Comparison of ENCODE assay signal across 8 cellular contexts in genomic region chr1:75725256-75725655, GRCh38. TPM values are rescaled to one million over a fixed set of nuclear protein-coding genes. Genes with fewer than 3 reads are reported as not detected.
DNase-seq lines count a peak whose midpoint lies in the region; ATAC-seq and TF ChIP-seq lines count a peak whose summit lies in the region.

No MANE protein-coding gene starts in this region.

- H3K27me3 Mint-ChIP-seq in activated CD4-positive, alpha-beta T cell treated with anti-CD3 and anti-CD28 coated beads for 36 hours: no peaks in the 10 kb centered on the region
- H3K27me3 Mint-ChIP-seq in activated CD8-positive, alpha-beta T cell treated with anti-CD3 and anti-CD28 coated beads for 36 hours: no peaks in the 10 kb centered on the region

- no peak for TF ChIP-seq CTCF in activated CD8-positive, alpha-beta T cell treated with anti-CD3 and anti-CD28 coated beads for 36 hours (IDR thresholded peaks at IDR 0.05)
- TF ChIP-seq CTCF in hepatocyte (IDR thresholded peaks at IDR 0.05; ENCODE audit: poor library complexity) (no peak), spleen (IDR thresholded peaks at IDR 0.05 in 8 of 11, conservative IDR thresholded peaks at IDR 0.05 in 3 of 11) (no peak)

- H3K4me3 ChIP-seq in hepatocyte (peak overlapping the region; percentile 87), spleen (peak overlapping the region; percentile 65 to 82 (median 70))

- H3K4me2 ChIP-seq in hepatocyte: peak overlapping the region; percentile 79

- no peak for TF ChIP-seq POLR2A in spleen (IDR thresholded peaks at IDR 0.05)

- H3K36me3 ChIP-seq in hepatocyte (replicated peaks; ENCODE audit: insufficient read depth, low read depth) (no peaks in the 10 kb centered on the region), spleen (peaks cover 0 to 5% (median 0%) of the 10 kb centered on the region in 6 donors)

- H3K27me3 ChIP-seq in hepatocyte: no peaks in the 10 kb centered on the region
- H3K27me3 ChIP-seq in spleen (replicated peaks in 1 of 7): no peaks in the 10 kb centered on the region

- peaks cover 2% of the 10 kb centered on the region for H3K36me3 Mint-ChIP-seq in activated CD4-positive, alpha-beta T cell treated with anti-CD3 and anti-CD28 coated beads for 36 hours (ENCODE audit: low read depth)
- H3K36me3 Mint-ChIP-seq in activated CD8-positive, alpha-beta T cell treated with anti-CD3 and anti-CD28 coated beads for 36 hours (ENCODE audit: low read depth): peaks cover 14% of the 10 kb centered on the region

- WGBS in hepatocyte (ENCODE audit: low lambda C conversion rate, missing lambda C conversion rate): 6% methylated on average over 1 of the region's 1 CpG
- WGBS in spleen, 5 donors: 3 to 14% (median 4%) methylated on average over 1 of the region's 1 CpG

- H3K27ac ChIP-seq in hepatocyte (peak overlapping the region; percentile 95), spleen (peak overlapping the region; percentile 87 to 96 (median 92))

- H3K9me3 Mint-ChIP-seq in activated CD4-positive, alpha-beta T cell treated with anti-CD3 and anti-CD28 coated beads for 36 hours (ENCODE audit: low read depth): no peaks in the 10 kb centered on the region
- no peaks in the 10 kb centered on the region for H3K9me3 Mint-ChIP-seq in activated CD8-positive, alpha-beta T cell treated with anti-CD3 and anti-CD28 coated beads for 36 hours

- CTCF ChIA-PET in activated CD4-positive, alpha-beta T cell treated with anti-CD3 and anti-CD28 coated beads for 36 hours (lab: Charles Lee): no interaction called here
- CTCF ChIA-PET in activated CD8-positive, alpha-beta T cell treated with anti-CD3 and anti-CD28 coated beads for 36 hours (lab: Charles Lee): no interaction called here

- H3K4me3 Mint-ChIP-seq in activated CD4-positive, alpha-beta T cell treated with anti-CD3 and anti-CD28 coated beads for 36 hours: peak overlapping the region; percentile 98
- peak overlapping the region; percentile 100 for H3K4me3 Mint-ChIP-seq in activated CD8-positive, alpha-beta T cell treated with anti-CD3 and anti-CD28 coated beads for 36 hours

- H3K9me2 ChIP-seq in hepatocyte (replicated peaks; ENCODE audit: insufficient read depth): no peaks in the 10 kb centered on the region

- POLR2A ChIA-PET in activated CD4-positive, alpha-beta T cell treated with anti-CD3 and anti-CD28 coated beads for 36 hours (lab: Charles Lee): no interaction called here
- POLR2A ChIA-PET in activated CD8-positive, alpha-beta T cell treated with anti-CD3 and anti-CD28 coated beads for 36 hours (lab: Charles Lee): interaction anchor here (0.7 to 0.9 kb wide), 2 partner anchors 60 to 62 kb away, joined by 3 read pairs; partner anchors contain the start of gene RABGGTB

- peaks cover 40% of the 10 kb centered on the region for H3K4me1 Mint-ChIP-seq in activated CD4-positive, alpha-beta T cell treated with anti-CD3 and anti-CD28 coated beads for 36 hours
- peaks cover 42% of the 10 kb centered on the region for H3K4me1 Mint-ChIP-seq in activated CD8-positive, alpha-beta T cell treated with anti-CD3 and anti-CD28 coated beads for 36 hours (ENCODE audit: low read depth)

- peaks cover 5% of the 10 kb centered on the region for H3K4me1 ChIP-seq in hepatocyte (ENCODE audit: insufficient read depth)
- peaks cover 7 to 55% (median 37%) of the 10 kb centered on the region in 6 donors for H3K4me1 ChIP-seq in spleen

- H2AFZ ChIP-seq in hepatocyte: peak overlapping the region; percentile 79

- H3K9me3 ChIP-seq in hepatocyte (ENCODE audit: low read depth): no peaks in the 10 kb centered on the region
- H3K9me3 ChIP-seq in spleen: no peaks in the 10 kb centered on the region

- H4K20me1 ChIP-seq in hepatocyte (ENCODE audit: insufficient read depth, poor library complexity, severe bottlenecking): peaks cover 3% of the 10 kb centered on the region

- no peak for DNase-seq in activated CD4-positive, alpha-beta T cell treated with anti-CD3 and anti-CD28 coated beads for 36 hours
- DNase-seq in activated CD4-positive, alpha-beta T cell treated with anti-CD3 and anti-CD28 coated beads, Interleukin-2, amount 50 U/mL, for 1 hour: no peak
- no peak for DNase-seq in activated CD8-positive, alpha-beta T cell treated with anti-CD3 and anti-CD28 coated beads for 36 hours
- DNase-seq in hepatocyte (ENCODE audit: low spot score): no peak
- DNase-seq in spleen: no peak
- no peak for DNase-seq in DMS153 (lab: John Stamatoyannopoulos, UW)
- no peak for DNase-seq in activated CD4-positive, CD25-positive, alpha-beta regulatory T cell treated with anti-CD3 and anti-CD28 coated beads, Interleukin-2, amount 50 U/mL, for 72 hours

- ATAC-seq in activated CD4-positive, alpha-beta T cell treated with anti-CD3 and anti-CD28 coated beads for 36 hours: no peak
- no peak for ATAC-seq in activated CD8-positive, alpha-beta T cell treated with anti-CD3 and anti-CD28 coated beads for 36 hours
- ATAC-seq in HG02852 (IDR thresholded peaks at IDR 0.05; ENCODE audit: unreplicated experiment): no peak

- intact Hi-C loops in activated CD4-positive, alpha-beta T cell treated with anti-CD3 and anti-CD28 coated beads for 36 hours (cut with DNase I, micrococcal nuclease): loop anchor here (2.0 to 10.0 kb wide), 2 partner anchors 960 to 992 kb away; partner anchors contain the start of genes CRYZ (in 2 of the 2) and TYW3 (in 2 of the 2)
- intact Hi-C loops in activated CD8-positive, alpha-beta T cell treated with anti-CD3 and anti-CD28 coated beads for 36 hours (cut with micrococcal nuclease): no loop called here
- intact Hi-C loops in spleen (cut with DNase I; ENCODE audit: low total_unique reads): loop anchor here (10.0 kb wide), 1 partner anchor 60 kb away; the partner anchor contains the start of gene RABGGTB

- H3K79me2 ChIP-seq in hepatocyte: peaks cover 49% of the 10 kb centered on the region

- H3K27ac Mint-ChIP-seq in activated CD4-positive, alpha-beta T cell treated with anti-CD3 and anti-CD28 coated beads for 36 hours: peak overlapping the region; percentile 98
- H3K27ac Mint-ChIP-seq in activated CD8-positive, alpha-beta T cell treated with anti-CD3 and anti-CD28 coated beads for 36 hours: peak overlapping the region; percentile 99

RNA-seq across cellular contexts. Expression of gene ACADM, which starts 0.7 kb away (rescaled TPM):
- total RNA-seq in activated CD4-positive, alpha-beta T cell treated with anti-CD3 and anti-CD28 coated beads for 36 hours: 10 to 100 TPM; 47.2 to 51.8 TPM
- 10 to 100 TPM; 47.5 to 49.8 TPM for total RNA-seq in activated CD8-positive, alpha-beta T cell treated with anti-CD3 and anti-CD28 coated beads for 36 hours
- 79.5 and 88.5 TPM in 2 replicates for total RNA-seq in hepatocyte
- 53.7 and 57.6 TPM in 2 replicates for polyA plus RNA-seq in hepatocyte
- 10 to 100 TPM; 50.2 to 74.4 (median 55.0) TPM for total RNA-seq in spleen
- polyA plus RNA-seq in spleen: 10 to 100 TPM; 25.8 to 46.6 (median 28.9) TPM
